ENCODE assay signal across 17 cellular contexts in the genomic region with DNA sequence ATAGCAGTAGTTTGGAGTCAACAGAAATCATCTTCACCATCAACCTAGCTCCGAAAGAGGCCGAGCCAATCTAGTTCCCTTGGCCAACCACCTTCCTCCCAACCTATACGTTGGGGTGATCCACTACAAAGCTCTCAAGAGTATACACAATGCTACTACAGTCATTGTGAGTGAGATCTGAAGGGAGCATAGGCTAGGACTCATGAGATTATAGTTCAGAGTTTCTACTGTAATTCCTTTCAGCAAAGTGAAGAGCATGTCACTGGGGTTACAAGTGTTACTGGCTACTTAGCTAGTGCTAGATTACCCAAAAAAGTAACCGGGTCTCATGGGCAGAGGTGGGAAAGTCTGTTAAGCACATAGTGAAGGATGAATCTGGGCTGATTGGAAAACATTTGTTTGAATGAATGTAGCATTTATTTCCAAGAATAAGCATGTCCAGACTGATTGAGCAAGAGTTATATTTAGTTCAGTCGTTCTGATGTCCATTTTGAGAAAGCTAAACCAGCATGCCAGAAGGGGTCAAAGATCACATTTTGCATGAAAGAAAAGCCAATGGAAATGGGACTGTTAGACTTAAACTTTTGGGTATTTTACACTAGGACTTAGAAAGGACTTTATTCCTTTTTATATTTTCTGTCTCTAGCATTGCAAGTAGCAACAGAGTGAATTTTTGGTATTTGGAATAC. TPM values are rescaled to one million over a fixed set of nuclear protein-coding genes. Genes with fewer than 3 reads are reported as not detected.
A peak's percentile ranks its signal among the peaks of the same experiment; 100 is the strongest.
DNase-seq lines count a peak whose midpoint lies in the region; ATAC-seq and TF ChIP-seq lines count a peak whose summit lies in the region.
"Had no signal": no experiment of that assay in that cellular context is flagged by ENCODE, and none has a peak within 500 bp of the region (broad histone marks: within the 10 kb centered on the region; RNA-seq: fewer than 3 reads in every experiment).

No MANE protein-coding gene starts in this region.

- TF ChIP-seq CTCF in cardiac muscle cell (IDR thresholded peaks at IDR 0.05; ENCODE audit: low read depth, low read length), result no peak

- H3K9me3 ChIP-seq in cardiac muscle cell (ENCODE audit: low read depth) (no peaks in the 10 kb centered on the region), right cardiac atrium (ENCODE audit: control insufficient read depth, low read length) (no peaks in the 10 kb centered on the region)
- H3K9me3 ChIP-seq: MG63 had no signal

- DNase-seq in cardiac muscle cell (ENCODE audit: low read depth in 1 of 2, low spot score in 1 of 2) (no peak), cardiac septum (ENCODE audit: low spot score) (no peak), right cardiac atrium (no peak), sciatic nerve (ENCODE audit: low spot score) (no peak), germinal center (ENCODE audit: low spot score) (no peak), NOMO-1 (lab: John Stamatoyannopoulos, UW; ENCODE audit: unreplicated experiment in 2 of 2) (no peak)
- DNase-seq: 8988T, MG63, NCI-H1092 treated with DMSO at 0.1 percent for 48 hours, NCI-H1694 treated with DMSO at 0.1 percent for 48 hours, NCI-H774, SHP77 had no signal

- intact Hi-C loops in cardiac septum (cut with DNase I), result no loop called here
- intact Hi-C loops in right cardiac atrium (cut with DNase I), result no loop called here
- intact Hi-C loops in sciatic nerve (cut with DNase I), result no loop called here

- H3K4me3 ChIP-seq in cardiac muscle cell (no peak overlapping the region), right cardiac atrium (ENCODE audit: low read length) (no peak overlapping the region)
- H3K4me3 ChIP-seq: BLaER1 treated with 17β-estradiol and CSF1 and Interleukin-3, amounts not matched to agents 10 nM and 100 nM; MG63 had no signal

- WGBS in right cardiac atrium, result 63% methylated on average over 5 of the region's 5 CpGs

- H3K27ac ChIP-seq in cardiac muscle cell (peak overlapping the region; percentile 46), right cardiac atrium (ENCODE audit: low read length) (no peak overlapping the region)
- H3K27ac ChIP-seq: BLaER1 treated with 17β-estradiol and CSF1 and Interleukin-3, amounts not matched to agents 10 nM and 100 nM; KMS-11 had no signal

- H3K36me3 ChIP-seq in cardiac muscle cell, result no peaks in the 10 kb centered on the region
- H3K36me3 ChIP-seq: BLaER1 treated with 17β-estradiol and CSF1 and Interleukin-3, amounts not matched to agents 10 nM and 100 nM; MG63 had no signal

- H3K4me1 ChIP-seq in cardiac muscle cell (ENCODE audit: low read depth) (peaks cover 7% of the 10 kb centered on the region), right cardiac atrium (ENCODE audit: control insufficient read depth, insufficient read depth, low read length) (peaks cover 3% of the 10 kb centered on the region)

- H3K27me3 ChIP-seq in cardiac muscle cell, result no peaks in the 10 kb centered on the region
- no peaks in the 10 kb centered on the region for H3K27me3 ChIP-seq in right cardiac atrium (ENCODE audit: control insufficient read depth, insufficient read depth)
- H3K27me3 ChIP-seq: BLaER1 treated with 17β-estradiol and CSF1 and Interleukin-3, amounts not matched to agents 10 nM and 100 nM; MG63 had no signal

- ATAC-seq in right cardiac atrium (peak; percentile 48 to 72), sciatic nerve (peak; percentile 90), GM21723 (IDR thresholded peaks at IDR 0.05; ENCODE audit: unreplicated experiment) (no peak), HG03571 (IDR thresholded peaks at IDR 0.05; ENCODE audit: unreplicated experiment) (no peak)
- ATAC-seq: Panc1 had no signal

RNA-seq across cellular contexts. Expression of a gene that starts 10.5 kb away (rescaled TPM):
- 1.9 and 5.1 TPM in 2 replicates for total RNA-seq in cardiac muscle cell
- polyA plus RNA-seq in cardiac muscle cell, result 1.6 and 4.5 TPM in 2 replicates
- 0.75 TPM for total RNA-seq in cardiac septum
- 1 to 10 TPM; 1.6 to 3.3 (median 2.3) TPM for total RNA-seq in right cardiac atrium
- polyA plus RNA-seq in right cardiac atrium, result 0.70 TPM
- 16.5 TPM for total RNA-seq in sciatic nerve

Comparison
In these comparisons a context has a peak if more than half of its experiments do, and no peak if none do; other contexts are left out.
1. ATAC-seq: peak in right cardiac atrium (2 of 2) and sciatic nerve (single experiment); none in GM21723 (single experiment) and HG03571 (single experiment).